In the genomic region with DNA sequence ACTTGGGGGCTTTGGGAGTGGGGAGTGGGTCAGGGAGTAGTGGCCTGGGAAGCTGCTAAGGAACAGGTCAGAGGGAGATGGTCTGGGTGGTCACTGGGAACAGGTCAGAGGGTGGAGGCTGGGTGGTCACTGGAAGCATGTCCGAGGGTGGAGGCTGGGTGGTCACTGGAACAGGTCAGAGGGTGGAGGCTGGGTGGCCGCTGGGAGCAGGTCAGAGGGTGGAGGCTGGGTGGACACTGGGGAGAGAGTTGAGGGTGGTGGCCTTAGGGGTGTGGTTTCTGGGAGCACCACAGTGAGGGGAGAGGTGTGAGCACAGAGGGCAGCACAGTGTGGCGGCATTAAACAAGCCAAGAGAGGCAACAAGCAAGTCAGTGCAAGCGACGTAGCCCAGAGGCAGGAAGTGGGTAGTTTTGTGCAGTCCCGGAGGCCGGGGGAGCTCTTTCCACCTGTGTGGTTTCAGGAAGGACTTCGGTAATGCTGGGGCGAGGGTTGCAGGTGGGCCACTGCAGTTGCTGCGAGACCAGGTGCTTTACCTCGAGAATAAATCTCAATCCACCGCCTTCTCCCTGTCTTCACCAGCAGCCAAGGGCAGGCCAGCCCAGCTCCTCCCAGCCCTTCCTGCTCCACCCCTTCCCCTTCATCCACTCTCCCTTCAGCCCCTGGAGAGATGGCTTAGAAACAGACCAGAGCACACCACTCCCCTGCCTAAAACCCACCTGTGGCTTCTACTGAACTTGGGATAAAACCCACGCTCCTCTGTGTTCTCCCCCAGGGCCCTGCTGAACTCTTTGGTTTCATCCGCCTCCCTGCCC, we compare ENCODE assay signal across 9 cellular contexts. TPM values are rescaled to one million over a fixed set of nuclear protein-coding genes. Genes with fewer than 3 reads are reported as not detected.
DNase-seq lines count a peak whose midpoint lies in the region; ATAC-seq and TF ChIP-seq lines count a peak whose summit lies in the region.
"Had no signal": no experiment of that assay in that cellular context is flagged by ENCODE, and none has a peak within 500 bp of the region (broad histone marks: within the 10 kb centered on the region; RNA-seq: fewer than 3 reads in every experiment).

No MANE protein-coding gene starts in this region.

- peak; percentile 85 for ATAC-seq in activated T-helper 17 cell treated with anti-CD3 and anti-CD28 coated beads, Interleukin-2, amount 50 U/mL, for 72 hours (replicated peaks)
- peak; percentile 97 for ATAC-seq in naive thymus-derived CD8-positive, alpha-beta T cell

- H3K9me3 ChIP-seq in CD4-positive, alpha-beta memory T cell (ENCODE audit: control insufficient read depth in 1 of 2, low read length in 2 of 2): no peaks in the 10 kb centered on the region

- intact Hi-C loops in CD4-positive, alpha-beta memory T cell (cut with micrococcal nuclease): loop anchor here (5.0 to 10.0 kb wide), 3 partner anchors 57 to 377 kb away; no protein-coding TSS in a partner anchor

- DNase-seq in CD4-positive, alpha-beta memory T cell: peak; percentile 43 to 58 (median 52)
- DNase-seq in T follicular helper cell (ENCODE audit: low read depth) (peak; percentile 8), chondrocyte (ENCODE audit: low spot score) (no peak), D341Med (ENCODE audit: low spot score) (no peak), amniotic stem cell (lab: John Stamatoyannopoulos, UW) (no peak), iPS-NIHi7 (ENCODE audit: extremely low spot score) (no peak)
- DNase-seq in naive thymus-derived CD8-positive, alpha-beta T cell: peak; percentile 10 to 72 (median 42)
- DNase-seq: NCI-H524 had no signal

- H3K27ac ChIP-seq in CD4-positive, alpha-beta memory T cell (ENCODE audit: low read depth, low read length): no peak overlapping the region

- POLR2A ChIA-PET in CD4-positive, alpha-beta memory T cell (lab: Charles Lee; ENCODE audit: partially characterized antibody): interaction anchor here (0.6 to 1.1 kb wide), 4 partner anchors 123 to 458 kb away, joined by 3 to 5 read pairs (median 3); no protein-coding TSS in a partner anchor
- POLR2A ChIA-PET in naive thymus-derived CD8-positive, alpha-beta T cell (lab: Charles Lee): no interaction called here

- H3K4me1 ChIP-seq in CD4-positive, alpha-beta memory T cell (ENCODE audit: insufficient read depth, low read length): peaks cover 14% of the 10 kb centered on the region

- H3K36me3 ChIP-seq in CD4-positive, alpha-beta memory T cell (ENCODE audit: insufficient read depth, low read length): no peaks in the 10 kb centered on the region

- peak overlapping the region; percentile 47 to 68 (median 50) for H3K4me3 Mint-ChIP-seq in CD4-positive, alpha-beta memory T cell
- peak overlapping the region; percentile 28 for H3K4me3 Mint-ChIP-seq in activated T-helper 17 cell treated with anti-CD3 and anti-CD28 coated beads, Interleukin-2, amount 50 U/mL, for 72 hours
- peak overlapping the region in 9 of 10 donors; percentile 28 to 74 (median 46) for H3K4me3 Mint-ChIP-seq in naive thymus-derived CD8-positive, alpha-beta T cell
- H3K4me3 Mint-ChIP-seq in chondrocyte (ENCODE audit: unreplicated experiment): no peak overlapping the region

- peak overlapping the region in 1 of 2 donors; percentile 3 for H3K4me3 ChIP-seq in CD4-positive, alpha-beta memory T cell (ENCODE audit: low read length in 2 of 2)

- no peaks in the 10 kb centered on the region for H3K27me3 Mint-ChIP-seq in CD4-positive, alpha-beta memory T cell
- no peaks in the 10 kb centered on the region for H3K27me3 Mint-ChIP-seq in activated T-helper 17 cell treated with anti-CD3 and anti-CD28 coated beads, Interleukin-2, amount 50 U/mL, for 72 hours
- H3K27me3 Mint-ChIP-seq in naive thymus-derived CD8-positive, alpha-beta T cell: peaks cover 0 to 3% (median 0%) of the 10 kb centered on the region in 5 donors
- no peaks in the 10 kb centered on the region for H3K27me3 Mint-ChIP-seq in chondrocyte (ENCODE audit: low read depth)

- CTCF ChIA-PET in CD4-positive, alpha-beta memory T cell (lab: Charles Lee; ENCODE audit: partially characterized antibody): interaction anchor here (0.6 to 1.5 kb wide), 8 partner anchors 11 to 469 kb away, joined by 3 to 11 read pairs (median 4); no protein-coding TSS in a partner anchor

- peaks cover 16 to 23% (median 18%) of the 10 kb centered on the region in 4 donors for H3K4me1 Mint-ChIP-seq in CD4-positive, alpha-beta memory T cell
- peaks cover 16% of the 10 kb centered on the region for H3K4me1 Mint-ChIP-seq in activated T-helper 17 cell treated with anti-CD3 and anti-CD28 coated beads, Interleukin-2, amount 50 U/mL, for 72 hours
- H3K4me1 Mint-ChIP-seq in naive thymus-derived CD8-positive, alpha-beta T cell: peaks cover 13 to 26% (median 21%) of the 10 kb centered on the region in 4 donors
- H3K4me1 Mint-ChIP-seq in chondrocyte (ENCODE audit: low read depth): no peaks in the 10 kb centered on the region

- no peaks in the 10 kb centered on the region for H3K36me3 Mint-ChIP-seq in CD4-positive, alpha-beta memory T cell
- H3K36me3 Mint-ChIP-seq in activated T-helper 17 cell treated with anti-CD3 and anti-CD28 coated beads, Interleukin-2, amount 50 U/mL, for 72 hours (ENCODE audit: low read depth): no peaks in the 10 kb centered on the region
- no peaks in the 10 kb centered on the region for H3K36me3 Mint-ChIP-seq in naive thymus-derived CD8-positive, alpha-beta T cell
- no peaks in the 10 kb centered on the region for H3K36me3 Mint-ChIP-seq in chondrocyte (ENCODE audit: low read depth)

- no peak for TF ChIP-seq CTCF in chondrocyte (IDR thresholded peaks at IDR 0.05)

- no peaks in the 10 kb centered on the region for H3K27me3 ChIP-seq in CD4-positive, alpha-beta memory T cell (ENCODE audit: insufficient read depth, low read length)

- peak overlapping the region; percentile 54 to 91 (median 83) for H3K27ac Mint-ChIP-seq in CD4-positive, alpha-beta memory T cell
- peak overlapping the region; percentile 48 for H3K27ac Mint-ChIP-seq in activated T-helper 17 cell treated with anti-CD3 and anti-CD28 coated beads, Interleukin-2, amount 50 U/mL, for 72 hours
- H3K27ac Mint-ChIP-seq in naive thymus-derived CD8-positive, alpha-beta T cell: peak overlapping the region in 9 of 10 donors; percentile 21 to 88 (median 78)
- no peak overlapping the region for H3K27ac Mint-ChIP-seq in chondrocyte (ENCODE audit: unreplicated experiment)

- H3K9me3 Mint-ChIP-seq in CD4-positive, alpha-beta memory T cell: peaks cover 0 to 6% (median 0%) of the 10 kb centered on the region in 8 donors
- H3K9me3 Mint-ChIP-seq in activated T-helper 17 cell treated with anti-CD3 and anti-CD28 coated beads, Interleukin-2, amount 50 U/mL, for 72 hours: peaks cover 4% of the 10 kb centered on the region
- peaks cover 0 to 11% (median 0%) of the 10 kb centered on the region in 9 donors for H3K9me3 Mint-ChIP-seq in naive thymus-derived CD8-positive, alpha-beta T cell
- H3K9me3 Mint-ChIP-seq in chondrocyte (ENCODE audit: low read depth): peaks cover 5% of the 10 kb centered on the region

RNA-seq across cellular contexts. Expression of gene CACNA1I, which starts 3.2 kb away (rescaled TPM):
- 10 to 100 TPM; 57.8 to 58.0 TPM for total RNA-seq in CD4-positive, alpha-beta memory T cell
- 1 to 10 TPM in 1 of 2 donors, under 1 TPM in 1; 0.30 to 1.6 TPM for polyA plus RNA-seq in CD4-positive, alpha-beta memory T cell
- 1 to 10 TPM in 1 of 2 donors, under 1 TPM in 1; 0.84 to 5.3 TPM for total RNA-seq in activated T-helper 17 cell treated with anti-CD3 and anti-CD28 coated beads, Interleukin-2, amount 50 U/mL, for 72 hours
- 10 to 100 TPM; 14.4 to 14.9 TPM for total RNA-seq in naive thymus-derived CD8-positive, alpha-beta T cell
- under 1 TPM; 0.04 to 0.33 (median 0.10) TPM for polyA plus RNA-seq in naive thymus-derived CD8-positive, alpha-beta T cell
- total RNA-seq in chondrocyte: 0.02 to 0.08 TPM (median 0.05 TPM) in 3 replicates

RNA-seq across cellular contexts. Expression of gene RPS19BP1, which starts 34.8 kb away (rescaled TPM):
- 10 to 100 TPM; 66.9 to 67.1 TPM for total RNA-seq in CD4-positive, alpha-beta memory T cell
- polyA plus RNA-seq in CD4-positive, alpha-beta memory T cell: 100 to 1,000 TPM; 103 to 112 TPM
- total RNA-seq in activated T-helper 17 cell treated with anti-CD3 and anti-CD28 coated beads, Interleukin-2, amount 50 U/mL, for 72 hours: 100 to 1,000 TPM in 1 of 2 donors, 10 to 100 TPM in 1; 61.3 to 102 TPM
- 10 to 100 TPM; 76.1 to 78.2 TPM for total RNA-seq in naive thymus-derived CD8-positive, alpha-beta T cell
- 100 to 1,000 TPM; 122 to 129 (median 128) TPM for polyA plus RNA-seq in naive thymus-derived CD8-positive, alpha-beta T cell
- 44.1 to 52.3 TPM (median 47.9 TPM) in 3 replicates for total RNA-seq in chondrocyte

RNA-seq across cellular contexts. Expression of gene ATF4, which starts 47.0 kb away (rescaled TPM):
- total RNA-seq in CD4-positive, alpha-beta memory T cell: 100 to 1,000 TPM; 265 to 278 TPM
- polyA plus RNA-seq in CD4-positive, alpha-beta memory T cell: 100 to 1,000 TPM in 1 of 2 donors, 10 to 100 TPM in 1; 44.4 to 109 TPM
- 100 to 1,000 TPM; 338 to 432 TPM for total RNA-seq in activated T-helper 17 cell treated with anti-CD3 and anti-CD28 coated beads, Interleukin-2, amount 50 U/mL, for 72 hours
- total RNA-seq in naive thymus-derived CD8-positive, alpha-beta T cell: 100 to 1,000 TPM; 301 to 312 TPM
- 100 to 1,000 TPM in 1 of 3 donors, 10 to 100 TPM in 2; 51.9 to 122 (median 61.0) TPM for polyA plus RNA-seq in naive thymus-derived CD8-positive, alpha-beta T cell
- total RNA-seq in chondrocyte: 128 to 541 TPM (median 513 TPM) in 3 replicates

Comparison
In these comparisons a context has a peak if more than half of its experiments do, and no peak if none do; other contexts are left out.
1. DNase-seq: peak in CD4-positive, alpha-beta memory T cell (5 of 5), T follicular helper cell (single experiment) and naive thymus-derived CD8-positive, alpha-beta T cell (10 of 10); none in chondrocyte (single experiment), D341Med (single experiment), amniotic stem cell (single experiment) and iPS-NIHi7 (single experiment).